15 cellular contexts compared by ENCODE assay signal in the genomic region with DNA sequence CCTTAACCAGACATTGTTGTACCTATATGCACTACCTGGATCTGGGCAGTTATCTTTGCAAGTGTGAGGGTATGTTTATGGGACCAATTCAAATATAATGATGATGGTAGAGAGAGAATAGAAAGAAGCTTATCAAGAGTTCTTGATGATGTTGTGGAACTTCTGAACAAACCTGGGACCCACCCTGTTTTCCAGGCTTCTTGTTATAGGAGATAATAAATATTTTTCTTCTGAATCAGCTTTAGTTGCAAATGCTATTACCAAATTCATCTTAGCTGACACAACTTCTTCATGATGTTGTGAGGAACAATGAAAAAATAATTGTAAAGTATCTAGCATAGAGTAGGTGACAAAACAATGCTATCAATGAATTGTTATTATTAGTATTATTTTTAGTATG.
"Had no signal": no experiment of that assay in that cellular context is flagged by ENCODE, and none has a peak within 500 bp of the region (broad histone marks: within the 10 kb centered on the region; RNA-seq: fewer than 3 reads in every experiment).

No MANE protein-coding gene starts in this region.

- H3K27me3 ChIP-seq: esophagus muscularis mucosa, heart left ventricle, neutrophil had no signal

- ATAC-seq: heart left ventricle; naive thymus-derived CD4-positive, alpha-beta T cell; sciatic nerve had no signal

- H3K4me3 Mint-ChIP-seq: naive thymus-derived CD4-positive, alpha-beta T cell had no signal

- H3K36me3 ChIP-seq: esophagus muscularis mucosa, heart left ventricle, neutrophil had no signal

- H3K4me3 ChIP-seq: esophagus muscularis mucosa, heart left ventricle, skin epidermis had no signal

- H3K27ac Mint-ChIP-seq: naive thymus-derived CD4-positive, alpha-beta T cell had no signal

- H3K27ac ChIP-seq: epithelial cell of prostate, esophagus muscularis mucosa, heart left ventricle, neutrophil, skin epidermis had no signal

- H3K9me3 ChIP-seq: esophagus muscularis mucosa, heart left ventricle, neutrophil had no signal

- H3K4me1 Mint-ChIP-seq: naive thymus-derived CD4-positive, alpha-beta T cell had no signal

- DNase-seq: effector memory CD4-positive, alpha-beta T cell; foreskin melanocyte; heart left ventricle; hippocampal formation; kidney glomerular epithelial cell; mammary epithelial cell; naive thymus-derived CD4-positive, alpha-beta T cell; posterior cingulate gyrus; stimulated activated CD4-positive, alpha-beta T cell treated with anti-CD3 and anti-CD28 coated beads, Interleukin-2, amount 100 ng/mL, for 24 hours; stimulated activated naive CD4-positive, alpha-beta T cell had no signal

- H3K4me1 ChIP-seq: esophagus muscularis mucosa, heart left ventricle had no signal
